Comparison of ENCODE assay signal across 12 cellular contexts in genomic region chr11:56889986-56890385, GRCh38.
DNase-seq lines count a peak whose midpoint lies in the region; ATAC-seq, FAIRE-seq and TF ChIP-seq lines count a peak whose summit lies in the region.
"Had no signal": no experiment of that assay in that cellular context is flagged by ENCODE, and none has a peak within 500 bp of the region (broad histone marks: within the 10 kb centered on the region; RNA-seq: fewer than 3 reads in every experiment).

No MANE protein-coding gene starts in this region.

- H3K4me1 Mint-ChIP-seq in GM23338 (peaks cover 6% of the 10 kb centered on the region; the same call in 2 of the 3 replicates), natural killer cell (no peaks in the 10 kb centered on the region)
- H3K4me1 Mint-ChIP-seq: CD14-positive monocyte had no signal

- no peaks in the 10 kb centered on the region for H3K79me2 ChIP-seq in GM23338 (replicated peaks; ENCODE audit: insufficient read depth)

- H3K27me3 ChIP-seq in GM23338 (ENCODE audit: insufficient read depth): no peaks in the 10 kb centered on the region
- H3K27me3 ChIP-seq in bronchial epithelial cell (ENCODE audit: control insufficient read depth, insufficient read depth, low read length): no peaks in the 10 kb centered on the region
- H3K27me3 ChIP-seq in right atrium auricular region: no peaks in the 10 kb centered on the region

- no peaks in the 10 kb centered on the region for H3K9me3 ChIP-seq in right atrium auricular region

- ATAC-seq in GM23338 (no peak), natural killer cell (no peak)
- ATAC-seq: CD8-positive, alpha-beta T cell had no signal

- H3K9me3 Mint-ChIP-seq in GM23338 (no peaks in the 10 kb centered on the region), natural killer cell (peaks cover 2% of the 10 kb centered on the region in 2 donors)
- H3K9me3 Mint-ChIP-seq: CD14-positive monocyte; CD8-positive, alpha-beta T cell had no signal

- no peaks in the 10 kb centered on the region for H3K36me3 Mint-ChIP-seq in GM23338 (ENCODE audit: low read depth)
- no peaks in the 10 kb centered on the region for H3K36me3 Mint-ChIP-seq in natural killer cell
- H3K36me3 Mint-ChIP-seq: CD14-positive monocyte; CD8-positive, alpha-beta T cell had no signal

- no peak overlapping the region for H3K27ac Mint-ChIP-seq in GM23338
- H3K27ac Mint-ChIP-seq in natural killer cell: no peak overlapping the region
- H3K27ac Mint-ChIP-seq: CD8-positive, alpha-beta T cell had no signal

- H3K4me3 ChIP-seq in GM23338 (no peak overlapping the region), bronchial epithelial cell (ENCODE audit: low read depth, low read length) (no peak overlapping the region), fibroblast of villous mesenchyme (ENCODE audit: low read depth, low read length) (no peak overlapping the region), right atrium auricular region (no peak overlapping the region)

- H3K4me1 ChIP-seq in GM23338 (ENCODE audit: insufficient read depth) (no peaks in the 10 kb centered on the region), right atrium auricular region (peaks cover 0 to 6% of the 10 kb centered on the region in 2 donors)

- TF ChIP-seq CTCF in GM23338 (conservative IDR thresholded peaks at IDR 0.05; ENCODE audit: low read depth in 2 of 2): no peak
- no peak for TF ChIP-seq CTCF in bronchial epithelial cell (IDR thresholded peaks at IDR 0.05; ENCODE audit: insufficient read depth, low read length, severe bottlenecking)
- TF ChIP-seq CTCF in fibroblast of villous mesenchyme (IDR thresholded peaks at IDR 0.05; ENCODE audit: insufficient read depth, low read depth, low read length): no peak
- no peak for TF ChIP-seq CTCF in natural killer cell (IDR thresholded peaks at IDR 0.05)
- no peak for TF ChIP-seq CTCF in right atrium auricular region (IDR thresholded peaks at IDR 0.05)

- H3K9me2 ChIP-seq in GM23338 (ENCODE audit: insufficient read depth): no peaks in the 10 kb centered on the region

- H3K36me3 ChIP-seq in GM23338 (ENCODE audit: insufficient read depth): no peaks in the 10 kb centered on the region
- no peaks in the 10 kb centered on the region for H3K36me3 ChIP-seq in bronchial epithelial cell (ENCODE audit: control insufficient read depth, insufficient read depth, low read length)
- no peaks in the 10 kb centered on the region for H3K36me3 ChIP-seq in right atrium auricular region

- DNase-seq in GM23338 (ENCODE audit: low spot score) (no peak), bronchial epithelial cell (ENCODE audit: low read depth) (no peak), fibroblast of villous mesenchyme (ENCODE audit: low read depth) (peak; percentile 8), activated T-cell treated with anti-CD3 and anti-CD28 coated beads for 4 hours (no peak), natural killer cell (no peak), right atrium auricular region (ENCODE audit: low spot score) (no peak)
- DNase-seq: CD8-positive, alpha-beta T cell; COR-L47; DND-41; GF-D8; IMR-90 had no signal

- no peaks in the 10 kb centered on the region for H4K20me1 ChIP-seq in GM23338 (replicated peaks; ENCODE audit: insufficient read depth)

- H3K4me3 Mint-ChIP-seq in GM23338 (no peak overlapping the region), natural killer cell (no peak overlapping the region)
- H3K4me3 Mint-ChIP-seq: CD14-positive monocyte; CD8-positive, alpha-beta T cell had no signal

- H2AFZ ChIP-seq in GM23338: 0 out of 2 replicates have a peak overlapping the region, but pooled peaks have one; percentile 25

- H3K27me3 Mint-ChIP-seq in GM23338 (ENCODE audit: insufficient read depth, low read depth, poor library complexity): no peaks in the 10 kb centered on the region
- peaks cover 0 to 2% of the 10 kb centered on the region in 2 donors for H3K27me3 Mint-ChIP-seq in natural killer cell (ENCODE audit: low read depth in 2 of 2)

- intact Hi-C loops in natural killer cell (cut with micrococcal nuclease): no loop called here

- H3F3A ChIP-seq in GM23338 (replicated peaks; ENCODE audit: low read depth): no peaks in the 10 kb centered on the region

- H3K27ac ChIP-seq in GM23338 (ENCODE audit: low read depth) (no peak overlapping the region), right atrium auricular region (no peak overlapping the region)

- H3K4me2 ChIP-seq in GM23338: no peak overlapping the region

- peak; percentile 13 for FAIRE-seq in bronchial epithelial cell (lab: Jason Lieb, UNC)

TF ChIP-seq in GM23338, 12 proteins besides CTCF, POLR2A, EP300 and RAD21 (continues in another document):
- TF ChIP-seq EZH2 (IDR thresholded peaks at IDR 0.05; ENCODE audit: low read depth, unreplicated experiment) (no peak), POLR2AphosphoS5 (IDR thresholded peaks at IDR 0.05; ENCODE audit: low read depth) (no peak), ZNF462 (CRISPR knock-in tag; IDR thresholded peaks at IDR 0.05) (no peak), ZNF331 (CRISPR knock-in tag; IDR thresholded peaks at IDR 0.05; ENCODE audit: low read depth) (no peak), CREB1 (CRISPR knock-in tag; IDR thresholded peaks at IDR 0.05; ENCODE audit: low read depth) (no peak), STAT1 (IDR thresholded peaks at IDR 0.05; ENCODE audit: unreplicated experiment) (no peak)
